9 cellular contexts compared by ENCODE assay signal in genomic region chr7:118590107-118590506, GRCh38.
DNase-seq lines count a peak whose midpoint lies in the region; ATAC-seq and TF ChIP-seq lines count a peak whose summit lies in the region.
"Had no signal": no experiment of that assay in that cellular context is flagged by ENCODE, and none has a peak within 500 bp of the region (broad histone marks: within the 10 kb centered on the region; RNA-seq: fewer than 3 reads in every experiment).

No MANE protein-coding gene starts in this region.

- intact Hi-C loops in ascending aorta (cut with DNase I) = no loop called here
- intact Hi-C loops in posterior cingulate gyrus (cut with DNase I) = no loop called here

- POLR2A ChIA-PET in AG04450 (lab: Yijun Ruan, JAX) = no interaction called here

- no peaks in the 10 kb centered on the region for H3K27me3 ChIP-seq in AG04450 (ENCODE audit: control insufficient read depth, insufficient read depth, low read length)
- no peaks in the 10 kb centered on the region for H3K27me3 ChIP-seq in ascending aorta

- DNase-seq in AG04450 (ENCODE audit: low read depth, low spot score) = no peak
- peak; percentile 2 for DNase-seq in amniotic epithelial cell (ENCODE audit: low read depth)
- DNase-seq in stimulated activated naive CD4-positive, alpha-beta T cell (lab: John Stamatoyannopoulos, UW) = no peak
- DNase-seq in ascending aorta (ENCODE audit: low spot score in 2 of 2) = no peak
- DNase-seq in NCI-H774 (lab: John Stamatoyannopoulos, UW) = no peak
- DNase-seq in posterior cingulate gyrus = no peak
- DNase-seq: activated CD4-positive, alpha-beta T cell treated with anti-CD3 and anti-CD28 coated beads, Interleukin-2, amount 10 ng/mL, durations not matched to agents 7 days and 5 days had no signal

- CTCF ChIA-PET in AG04450 (lab: Charles Lee) = no interaction called here

- no peaks in the 10 kb centered on the region for H3K4me1 ChIP-seq in ascending aorta

- ATAC-seq in GM18870 (IDR thresholded peaks at IDR 0.05; ENCODE audit: unreplicated experiment) (peak; percentile 85), HG03432 (IDR thresholded peaks at IDR 0.05; ENCODE audit: unreplicated experiment) (peak; percentile 88)

- H3K36me3 ChIP-seq in ascending aorta = no peaks in the 10 kb centered on the region

- H3K9me3 ChIP-seq in AG04450 (ENCODE audit: control insufficient read depth, insufficient read depth, low read length) (no peaks in the 10 kb centered on the region; the same call in 1 of the 2 replicates), ascending aorta (no peaks in the 10 kb centered on the region)

- no peak overlapping the region for H3K27ac ChIP-seq in AG04450 (ENCODE audit: low read depth, low read length)
- H3K27ac ChIP-seq in ascending aorta = no peak overlapping the region

- H3K4me3 ChIP-seq in AG04450 (ENCODE audit: low read depth, low read length) (no peak overlapping the region), ascending aorta (no peak overlapping the region)

- TF ChIP-seq CTCF in AG04450 (IDR thresholded peaks at IDR 0.05; ENCODE audit: low read depth, low read length) = peak; percentile 38
- TF ChIP-seq CTCF in ascending aorta (IDR thresholded peaks at IDR 0.05) = no peak
